Comparison of ENCODE assay signal across 24 cellular contexts in genomic region chr6:136174510-136174909, GRCh38.
DNase-seq lines count a peak whose midpoint lies in the region; ATAC-seq and TF ChIP-seq lines count a peak whose summit lies in the region.
"Had no signal": no experiment of that assay in that cellular context is flagged by ENCODE, and none has a peak within 500 bp of the region (broad histone marks: within the 10 kb centered on the region; RNA-seq: fewer than 3 reads in every experiment).

No MANE protein-coding gene starts in this region.

- peaks cover 6% of the 10 kb centered on the region for H3K4me1 Mint-ChIP-seq in activated CD4-positive, alpha-beta T cell treated with anti-CD3 and anti-CD28 coated beads for 36 hours
- H3K4me1 Mint-ChIP-seq: activated CD8-positive, alpha-beta memory T cell treated with anti-CD3 and anti-CD28 coated beads, Interleukin-2, amount 10 ng/mL, durations not matched to agents 7 days and 5 days had no signal

- 70 to 88% (median 81%) methylated on average over 2 of the region's 2 CpGs for WGBS in spleen, 5 donors

- peak overlapping the region; percentile 70 for H2AFZ ChIP-seq in Loucy (ENCODE audit: low read length)

- TF ChIP-seq CTCF in Loucy (conservative IDR thresholded peaks at IDR 0.05; ENCODE audit: low read length) (no peak), fibroblast of pulmonary artery (IDR thresholded peaks at IDR 0.05; ENCODE audit: low read length, missing control alignments) (no peak), spleen (IDR thresholded peaks at IDR 0.05 in 8 of 11, conservative IDR thresholded peaks at IDR 0.05 in 3 of 11) (no peak), WERI-Rb-1 (IDR thresholded peaks at IDR 0.05; ENCODE audit: low read depth, low read length) (no peak)

- no peaks in the 10 kb centered on the region for H3K9me3 Mint-ChIP-seq in activated CD4-positive, alpha-beta T cell treated with anti-CD3 and anti-CD28 coated beads for 36 hours (ENCODE audit: low read depth)
- H3K9me3 Mint-ChIP-seq: activated naive CD4-positive, alpha-beta T cell treated with anti-CD3 and anti-CD28 coated beads for 36 hours had no signal

- H3K4me3 ChIP-seq in Loucy (ENCODE audit: low read length, poor library complexity, severe bottlenecking) (peak overlapping the region; percentile 65), fibroblast of pulmonary artery (replicated peaks; ENCODE audit: low read depth, low read length) (no peak overlapping the region), spleen (no peak overlapping the region), WERI-Rb-1 (ENCODE audit: low read depth, low read length) (no peak overlapping the region)
- H3K4me3 ChIP-seq: BLaER1, mucosa of descending colon had no signal

- peak; percentile 39 for ATAC-seq in left lobe of liver
- no peak for ATAC-seq in activated CD4-positive, alpha-beta T cell treated with anti-CD3 and anti-CD28 coated beads for 36 hours
- ATAC-seq: activated CD8-positive, alpha-beta memory T cell treated with anti-CD3 and anti-CD28 coated beads, Interleukin-2, amount 10 ng/mL, durations not matched to agents 7 days and 5 days; left colon; Panc1 had no signal

- no peaks in the 10 kb centered on the region for H3K9me2 ChIP-seq in Loucy (replicated peaks; ENCODE audit: low read depth, low read length)

- no peak for TF ChIP-seq POLR2A in spleen (IDR thresholded peaks at IDR 0.05)

- H3K27me3 Mint-ChIP-seq in activated CD4-positive, alpha-beta T cell treated with anti-CD3 and anti-CD28 coated beads for 36 hours, result no peaks in the 10 kb centered on the region

- POLR2A ChIA-PET in activated CD4-positive, alpha-beta T cell treated with anti-CD3 and anti-CD28 coated beads for 36 hours (lab: Charles Lee), result no interaction called here

- H3K79me2 ChIP-seq in Loucy (ENCODE audit: insufficient read depth, low read length), result no peaks in the 10 kb centered on the region

- no peaks in the 10 kb centered on the region for H3K36me3 ChIP-seq in Loucy (ENCODE audit: insufficient read depth, low read length)
- H3K36me3 ChIP-seq in spleen, result no peaks in the 10 kb centered on the region
- H3K36me3 ChIP-seq in WERI-Rb-1, result no peaks in the 10 kb centered on the region
- H3K36me3 ChIP-seq: BLaER1 had no signal

- H3K4me1 ChIP-seq in Loucy (ENCODE audit: insufficient read depth, low read length, poor library complexity, severe bottlenecking), result peaks cover 15% of the 10 kb centered on the region
- peaks cover 0 to 15% (median 6%) of the 10 kb centered on the region in 6 donors for H3K4me1 ChIP-seq in spleen
- H3K4me1 ChIP-seq: BLaER1 had no signal

- H3K4me3 Mint-ChIP-seq in activated CD4-positive, alpha-beta T cell treated with anti-CD3 and anti-CD28 coated beads for 36 hours, result no peak overlapping the region
- H3K4me3 Mint-ChIP-seq: activated CD8-positive, alpha-beta memory T cell treated with anti-CD3 and anti-CD28 coated beads, Interleukin-2, amount 10 ng/mL, durations not matched to agents 7 days and 5 days; activated naive CD4-positive, alpha-beta T cell treated with anti-CD3 and anti-CD28 coated beads for 36 hours; T-helper 1 cell treated with Interleukin-12 subunit alpha and Interleukin-12 subunit beta and Interleukin-4 antibody, amounts not matched to agents 30 μg/mL and 1 μg/mL, for 36 hours had no signal

- peak; percentile 34 for DNase-seq in fibroblast of pulmonary artery (ENCODE audit: low read depth)
- DNase-seq in left lobe of liver (ENCODE audit: low spot score), result no peak
- DNase-seq in spleen, result no peak
- DNase-seq in activated CD4-positive, alpha-beta T cell treated with anti-CD3 and anti-CD28 coated beads for 36 hours, result no peak
- no peak for DNase-seq in WERI-Rb-1
- DNase-seq in HK-2 (ENCODE audit: unreplicated experiment), result no peak
- DNase-seq: activated CD4-positive, alpha-beta T cell treated with anti-CD3 and anti-CD28 coated beads, Interleukin-2, amount 50 U/mL, for 1 hour; activated CD8-positive, alpha-beta memory T cell treated with anti-CD3 and anti-CD28 coated beads, Interleukin-2, amount 10 ng/mL, durations not matched to agents 7 days and 5 days; amniotic stem cell; COR-L47; GF-D8; GOT3; mucosa of descending colon; NCI-H1048; NCI-H187 treated with DMSO at 0.1 percent for 48 hours; NCI-H526 treated with DMSO at 0.1 percent for 48 hours; posterior cingulate gyrus; stimulated activated CD8-positive, alpha-beta memory T cell treated with anti-CD3 and anti-CD28 coated beads, Interleukin-4, amount 100 ng/mL, for 48 hours had no signal

- H3K36me3 Mint-ChIP-seq in activated CD4-positive, alpha-beta T cell treated with anti-CD3 and anti-CD28 coated beads for 36 hours (ENCODE audit: low read depth), result peaks cover 3% of the 10 kb centered on the region
- H3K36me3 Mint-ChIP-seq: activated CD8-positive, alpha-beta memory T cell treated with anti-CD3 and anti-CD28 coated beads, Interleukin-2, amount 10 ng/mL, durations not matched to agents 7 days and 5 days had no signal

- CTCF ChIA-PET in activated CD4-positive, alpha-beta T cell treated with anti-CD3 and anti-CD28 coated beads for 36 hours (lab: Charles Lee), result interaction anchor here (1.4 kb wide), 1 partner anchor 52 kb away, joined by 4 read pairs; no protein-coding TSS in a partner anchor

- H3K27me3 ChIP-seq in Loucy (ENCODE audit: insufficient read depth, low read length, poor library complexity, severe bottlenecking), result no peaks in the 10 kb centered on the region
- H3K27me3 ChIP-seq in spleen (replicated peaks in 1 of 7), result no peaks in the 10 kb centered on the region
- no peaks in the 10 kb centered on the region for H3K27me3 ChIP-seq in WERI-Rb-1 (ENCODE audit: insufficient read depth, low read depth, severe bottlenecking)
- H3K27me3 ChIP-seq: BLaER1 had no signal

- peak overlapping the region; percentile 71 for H3K4me2 ChIP-seq in Loucy (ENCODE audit: low read depth, low read length, poor library complexity, severe bottlenecking)
- H3K4me2 ChIP-seq: BLaER1 had no signal

- H3F3A ChIP-seq in Loucy (ENCODE audit: low read depth), result no peaks in the 10 kb centered on the region

- H4K20me1 ChIP-seq in Loucy (ENCODE audit: insufficient read depth, low read length, poor library complexity, severe bottlenecking), result no peaks in the 10 kb centered on the region
- H4K20me1 ChIP-seq: BLaER1 had no signal

- H3K27ac ChIP-seq in spleen (peak overlapping the region in 7 of 8 donors; percentile 10 to 75 (median 56)), WERI-Rb-1 (no peak overlapping the region)
- H3K27ac ChIP-seq: BLaER1 had no signal

- intact Hi-C loops in spleen (cut with DNase I; ENCODE audit: low total_unique reads), result no loop called here
- intact Hi-C loops in activated CD4-positive, alpha-beta T cell treated with anti-CD3 and anti-CD28 coated beads for 36 hours (cut with DNase I, micrococcal nuclease), result no loop called here

- H3K9me3 ChIP-seq in Loucy (ENCODE audit: insufficient read depth, low read depth, low read length) (no peaks in the 10 kb centered on the region), spleen (no peaks in the 10 kb centered on the region), WERI-Rb-1 (ENCODE audit: severe bottlenecking) (no peaks in the 10 kb centered on the region)
- H3K9me3 ChIP-seq: BLaER1, mucosa of descending colon had no signal

- H3K27ac Mint-ChIP-seq in activated CD4-positive, alpha-beta T cell treated with anti-CD3 and anti-CD28 coated beads for 36 hours, result no peak overlapping the region
- H3K27ac Mint-ChIP-seq: activated CD8-positive, alpha-beta memory T cell treated with anti-CD3 and anti-CD28 coated beads, Interleukin-2, amount 10 ng/mL, durations not matched to agents 7 days and 5 days; activated naive CD4-positive, alpha-beta T cell treated with anti-CD3 and anti-CD28 coated beads for 36 hours; T-helper 1 cell treated with Interleukin-12 subunit alpha and Interleukin-12 subunit beta and Interleukin-4 antibody, amounts not matched to agents 30 μg/mL and 1 μg/mL, for 36 hours had no signal

- no peak overlapping the region for H3K9ac ChIP-seq in Loucy (ENCODE audit: low read depth, low read length, poor library complexity, severe bottlenecking)
- H3K9ac ChIP-seq: BLaER1 had no signal
